In genomic region chr1:30706528-30706927, GRCh38 we compare ENCODE assay signal across 12 cellular contexts. TPM values are rescaled to one million over a fixed set of nuclear protein-coding genes. Genes with fewer than 3 reads are reported as not detected.
DNase-seq lines count a peak whose midpoint lies in the region; ATAC-seq and TF ChIP-seq lines count a peak whose summit lies in the region.
"Had no signal": no experiment of that assay in that cellular context is flagged by ENCODE, and none has a peak within 500 bp of the region (broad histone marks: within the 10 kb centered on the region; RNA-seq: fewer than 3 reads in every experiment).

No MANE protein-coding gene starts in this region.

- CTCF ChIA-PET in activated CD8-positive, alpha-beta T cell treated with anti-CD3 and anti-CD28 coated beads for 36 hours (lab: Charles Lee) = interaction anchor here (1.4 kb wide), 1 partner anchor 9 kb away, joined by 3 read pairs; no protein-coding TSS in a partner anchor
- CTCF ChIA-PET in activated CD8-positive, alpha-beta memory T cell treated with anti-CD3 and anti-CD28 coated beads, Interleukin-2, amount 10 ng/mL, durations not matched to agents 7 days and 5 days (lab: Charles Lee) = interaction anchor here (3.6 kb wide), 1 partner anchor 11 kb away, joined by 11 read pairs; no protein-coding TSS in a partner anchor

- 12 to 52% methylated on average over 6 to 9 of the region's 9 CpGs for WGBS in testis, 2 donors

- POLR2A ChIA-PET in activated CD8-positive, alpha-beta T cell treated with anti-CD3 and anti-CD28 coated beads for 36 hours (lab: Charles Lee) = no interaction called here

- no peaks in the 10 kb centered on the region for H3K36me3 Mint-ChIP-seq in activated CD8-positive, alpha-beta T cell treated with anti-CD3 and anti-CD28 coated beads for 36 hours (ENCODE audit: low read depth)
- no peaks in the 10 kb centered on the region for H3K36me3 Mint-ChIP-seq in activated CD8-positive, alpha-beta memory T cell treated with anti-CD3 and anti-CD28 coated beads, Interleukin-2, amount 10 ng/mL, durations not matched to agents 7 days and 5 days

- no peak overlapping the region for H3K4me3 Mint-ChIP-seq in activated CD8-positive, alpha-beta T cell treated with anti-CD3 and anti-CD28 coated beads for 36 hours
- no peak overlapping the region for H3K4me3 Mint-ChIP-seq in activated CD8-positive, alpha-beta memory T cell treated with anti-CD3 and anti-CD28 coated beads, Interleukin-2, amount 10 ng/mL, durations not matched to agents 7 days and 5 days
- H3K4me3 Mint-ChIP-seq: T-helper 1 cell treated with Interleukin-12 subunit alpha and Interleukin-12 subunit beta and Interleukin-4 antibody, amounts not matched to agents 30 μg/mL and 1 μg/mL, for 36 hours had no signal

- H3K9me3 ChIP-seq in right atrium auricular region (no peaks in the 10 kb centered on the region), testis (no peaks in the 10 kb centered on the region), Peyer's patch (no peaks in the 10 kb centered on the region)
- H3K9me3 ChIP-seq: colonic mucosa, ovary had no signal

- H3K27me3 Mint-ChIP-seq in activated CD8-positive, alpha-beta T cell treated with anti-CD3 and anti-CD28 coated beads for 36 hours = peaks cover 1% of the 10 kb centered on the region
- H3K27me3 Mint-ChIP-seq in activated CD8-positive, alpha-beta memory T cell treated with anti-CD3 and anti-CD28 coated beads, Interleukin-2, amount 10 ng/mL, durations not matched to agents 7 days and 5 days = peaks cover 11% of the 10 kb centered on the region

- TF ChIP-seq POLR2A in testis (IDR thresholded peaks at IDR 0.05) = no peak
- no peak for TF ChIP-seq POLR2A in Peyer's patch (IDR thresholded peaks at IDR 0.05)

- peak overlapping the region; percentile 52 to 64 for H3K27ac ChIP-seq in right atrium auricular region
- H3K27ac ChIP-seq in testis = no peak overlapping the region
- H3K27ac ChIP-seq in Peyer's patch = no peak overlapping the region
- H3K27ac ChIP-seq: colonic mucosa, ovary had no signal

- H3K36me3 ChIP-seq in right atrium auricular region (no peaks in the 10 kb centered on the region), testis (ENCODE audit: low read depth, missing control alignments) (no peaks in the 10 kb centered on the region), Peyer's patch (no peaks in the 10 kb centered on the region)
- H3K36me3 ChIP-seq: colonic mucosa, ovary had no signal

- H3K4me3 ChIP-seq in right atrium auricular region (no peak overlapping the region), testis (no peak overlapping the region), Peyer's patch (no peak overlapping the region)
- H3K4me3 ChIP-seq: colonic mucosa, ovary had no signal

- H3K4me1 Mint-ChIP-seq in activated CD8-positive, alpha-beta T cell treated with anti-CD3 and anti-CD28 coated beads for 36 hours (ENCODE audit: low read depth) = no peaks in the 10 kb centered on the region
- H3K4me1 Mint-ChIP-seq in activated CD8-positive, alpha-beta memory T cell treated with anti-CD3 and anti-CD28 coated beads, Interleukin-2, amount 10 ng/mL, durations not matched to agents 7 days and 5 days = no peaks in the 10 kb centered on the region

- no peak for ATAC-seq in activated CD8-positive, alpha-beta T cell treated with anti-CD3 and anti-CD28 coated beads for 36 hours
- no peak for ATAC-seq in activated CD8-positive, alpha-beta memory T cell treated with anti-CD3 and anti-CD28 coated beads, Interleukin-2, amount 10 ng/mL, durations not matched to agents 7 days and 5 days

- intact Hi-C loops in testis (cut with DNase I; ENCODE audit: low total_unique reads) = no loop called here
- intact Hi-C loops in activated CD8-positive, alpha-beta T cell treated with anti-CD3 and anti-CD28 coated beads for 36 hours (cut with micrococcal nuclease) = no loop called here

- H3K4me1 ChIP-seq in right atrium auricular region (peaks cover 0 to 36% of the 10 kb centered on the region in 2 donors), testis (peaks cover 11% of the 10 kb centered on the region), Peyer's patch (peaks cover 0 to 6% (median 0%) of the 10 kb centered on the region in 4 donors)
- H3K4me1 ChIP-seq: colonic mucosa had no signal

- H3K9me3 Mint-ChIP-seq in activated CD8-positive, alpha-beta T cell treated with anti-CD3 and anti-CD28 coated beads for 36 hours = no peaks in the 10 kb centered on the region
- H3K9me3 Mint-ChIP-seq in activated CD8-positive, alpha-beta memory T cell treated with anti-CD3 and anti-CD28 coated beads, Interleukin-2, amount 10 ng/mL, durations not matched to agents 7 days and 5 days (ENCODE audit: low read depth) = no peaks in the 10 kb centered on the region
- H3K9me3 Mint-ChIP-seq: T-helper 1 cell treated with Interleukin-12 subunit alpha and Interleukin-12 subunit beta and Interleukin-4 antibody, amounts not matched to agents 30 μg/mL and 1 μg/mL, for 36 hours had no signal

- H3K27me3 ChIP-seq in right atrium auricular region (no peaks in the 10 kb centered on the region), testis (no peaks in the 10 kb centered on the region), Peyer's patch (no peaks in the 10 kb centered on the region)
- H3K27me3 ChIP-seq: colonic mucosa, ovary had no signal

- DNase-seq in NCI-H510A treated with DMSO at 0.1 percent for 48 hours (lab: John Stamatoyannopoulos, UW) (peak; percentile 7), NCI-H510A (lab: John Stamatoyannopoulos, UW) (no peak), SHP77 treated with DMSO at 0.1 percent for 48 hours (lab: John Stamatoyannopoulos, UW) (peak; percentile 18), right atrium auricular region (ENCODE audit: low spot score) (peak; percentile 75), testis (peak; percentile 88), Peyer's patch (no peak)
- DNase-seq in activated CD8-positive, alpha-beta T cell treated with anti-CD3 and anti-CD28 coated beads for 36 hours = no peak
- DNase-seq in activated CD8-positive, alpha-beta memory T cell treated with anti-CD3 and anti-CD28 coated beads, Interleukin-2, amount 10 ng/mL, durations not matched to agents 7 days and 5 days = no peak
- DNase-seq: activated T-cell treated with anti-CD3 and anti-CD28 coated beads, Interleukin-2, amount 50 U/mL, for 1 hour; colonic mucosa; ovary had no signal

- no peak for TF ChIP-seq CTCF in right atrium auricular region (IDR thresholded peaks at IDR 0.05)
- TF ChIP-seq CTCF in testis (IDR thresholded peaks at IDR 0.05) = no peak
- no peak for TF ChIP-seq CTCF in Peyer's patch (IDR thresholded peaks at IDR 0.05)
- no peak for TF ChIP-seq CTCF in activated CD8-positive, alpha-beta T cell treated with anti-CD3 and anti-CD28 coated beads for 36 hours (IDR thresholded peaks at IDR 0.05)

- H3K27ac Mint-ChIP-seq in activated CD8-positive, alpha-beta T cell treated with anti-CD3 and anti-CD28 coated beads for 36 hours = no peak overlapping the region
- no peak overlapping the region for H3K27ac Mint-ChIP-seq in activated CD8-positive, alpha-beta memory T cell treated with anti-CD3 and anti-CD28 coated beads, Interleukin-2, amount 10 ng/mL, durations not matched to agents 7 days and 5 days
- H3K27ac Mint-ChIP-seq: T-helper 1 cell treated with Interleukin-12 subunit alpha and Interleukin-12 subunit beta and Interleukin-4 antibody, amounts not matched to agents 30 μg/mL and 1 μg/mL, for 36 hours had no signal

RNA-seq across cellular contexts. Expression of gene MATN1, which starts 16.9 kb away (rescaled TPM):
- total RNA-seq in right atrium auricular region (not detected), testis (under 1 TPM; 0.55 to 0.62 TPM), Peyer's patch (not detected)
- 0.32 TPM for polyA plus RNA-seq in testis (ENCODE audit: insufficient read depth, low read depth, low replicate concordance)
- 1 to 10 TPM in 1 of 2 experiments, under 1 TPM in 1; 0.45 to 1.4 TPM for total RNA-seq in activated CD8-positive, alpha-beta T cell treated with anti-CD3 and anti-CD28 coated beads for 36 hours
- under 1 TPM in 1 of 2 experiments, not detected in 1; 0.32 TPM for total RNA-seq in activated CD8-positive, alpha-beta memory T cell treated with anti-CD3 and anti-CD28 coated beads, Interleukin-2, amount 10 ng/mL, durations not matched to agents 7 days and 5 days
- total RNA-seq: colonic mucosa had no signal

RNA-seq across cellular contexts. Expression of gene LAPTM5, which starts 51.0 kb away (rescaled TPM):
- total RNA-seq in right atrium auricular region (10 to 100 TPM; 17.4 to 62.8 TPM), testis (10 to 100 TPM in 1 of 2 donors, 1 to 10 TPM in 1; 2.0 to 16.3 TPM), Peyer's patch (10 to 100 TPM; 10.3 to 77.6 (median 18.3) TPM)
- polyA plus RNA-seq in testis (ENCODE audit: insufficient read depth, low read depth, low replicate concordance) = 46.9 TPM
- total RNA-seq in activated CD8-positive, alpha-beta T cell treated with anti-CD3 and anti-CD28 coated beads for 36 hours = 100 to 1,000 TPM; 229 to 237 TPM
- total RNA-seq in activated CD8-positive, alpha-beta memory T cell treated with anti-CD3 and anti-CD28 coated beads, Interleukin-2, amount 10 ng/mL, durations not matched to agents 7 days and 5 days = 100 to 1,000 TPM; 326 to 386 TPM

Comparison
In these comparisons a context has a peak if more than half of its experiments do, and no peak if none do; other contexts are left out.
1. DNase-seq: peak in NCI-H510A treated with DMSO at 0.1 percent for 48 hours (single experiment), SHP77 treated with DMSO at 0.1 percent for 48 hours (single experiment), right atrium auricular region (single experiment) and testis (single experiment); none in NCI-H510A (single experiment), Peyer's patch (0 of 3), activated CD8-positive, alpha-beta T cell treated with anti-CD3 and anti-CD28 coated beads for 36 hours (single experiment) and activated CD8-positive, alpha-beta memory T cell treated with anti-CD3 and anti-CD28 coated beads, Interleukin-2, amount 10 ng/mL, durations not matched to agents 7 days and 5 days (single experiment).
2. H3K27ac ChIP-seq: peak in right atrium auricular region (2 of 2); none in testis (0 of 2) and Peyer's patch (0 of 4).